In the genomic region with DNA sequence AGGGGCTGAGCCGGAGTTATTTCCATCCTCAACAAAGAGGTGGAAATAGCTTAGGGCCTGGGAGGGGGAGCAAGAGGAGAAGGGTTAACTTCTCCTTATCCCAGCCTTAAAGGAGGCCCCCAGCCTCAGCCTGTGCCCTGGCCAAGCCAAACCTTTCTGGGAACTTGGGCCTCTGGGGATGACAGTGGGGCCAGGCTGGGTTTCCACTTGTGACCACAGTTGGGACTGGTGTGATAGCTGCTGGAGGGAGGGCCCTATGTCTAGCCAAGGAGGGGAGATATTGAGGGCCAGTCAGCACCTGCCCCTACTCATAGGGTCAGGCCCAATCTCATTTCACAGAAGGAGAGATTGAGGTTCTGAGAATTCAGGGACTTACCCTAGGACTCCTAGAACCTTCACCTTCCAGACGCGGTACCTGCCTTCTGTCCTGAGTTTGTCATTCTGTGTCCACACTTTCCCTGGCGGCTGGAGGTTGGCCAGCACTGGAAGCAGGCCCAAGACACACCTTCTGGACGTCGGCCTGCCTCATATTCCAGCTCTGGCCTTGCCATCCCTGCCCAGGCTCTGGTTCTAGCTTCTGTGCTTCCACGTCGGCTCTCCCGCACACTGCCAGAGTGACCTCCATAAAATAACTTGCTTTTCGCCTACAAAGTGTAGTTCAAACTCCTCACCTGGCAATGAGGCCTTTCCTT, we compare ENCODE assay signal across 11 cellular contexts. TPM values are rescaled to one million over a fixed set of nuclear protein-coding genes. Genes with fewer than 3 reads are reported as not detected.
DNase-seq lines count a peak whose midpoint lies in the region; ATAC-seq, FAIRE-seq and TF ChIP-seq lines count a peak whose summit lies in the region.
"Had no signal": no experiment of that assay in that cellular context is flagged by ENCODE, and none has a peak within 500 bp of the region (broad histone marks: within the 10 kb centered on the region; RNA-seq: fewer than 3 reads in every experiment).

No MANE protein-coding gene starts in this region.

- H3K9me3 ChIP-seq in CD4-positive, CD25-positive, alpha-beta regulatory T cell (ENCODE audit: control insufficient read depth in 2 of 2, low read length in 2 of 2): no peaks in the 10 kb centered on the region
- H3K9me3 ChIP-seq in GM12878 (replicated peaks; ENCODE audit: control insufficient read depth, insufficient read depth, low read length): no peaks in the 10 kb centered on the region
- H3K9me3 ChIP-seq: esophagus squamous epithelium had no signal

- ATAC-seq in CD4-positive, CD25-positive, alpha-beta regulatory T cell (ENCODE audit: low read depth in 2 of 2): no peak
- ATAC-seq in GM12878 (no peak), GM19463 (IDR thresholded peaks at IDR 0.05; ENCODE audit: unreplicated experiment) (no peak), GM19328 (IDR thresholded peaks at IDR 0.05; ENCODE audit: unreplicated experiment) (no peak)

- no peaks in the 10 kb centered on the region for H3K36me3 ChIP-seq in CD4-positive, CD25-positive, alpha-beta regulatory T cell (ENCODE audit: control insufficient read depth, insufficient read depth, low read length)
- H3K36me3 ChIP-seq in GM06990 (ENCODE audit: control insufficient read depth, insufficient read depth, low read length) (peaks cover 1% of the 10 kb centered on the region; the same call in 1 of the 2 replicates), GM12878 (ENCODE audit: control insufficient read depth in 2 of 2, insufficient read depth in 2 of 2, low read length in 1 of 2) (no peaks in the 10 kb centered on the region; a peak in 1 of 4 replicates)
- H3K36me3 ChIP-seq: esophagus squamous epithelium had no signal

- no peak for TF ChIP-seq EP300 in GM12878 (IDR thresholded peaks at IDR 0.05; ENCODE audit: borderline replicate concordance in 1 of 2, control insufficient read depth in 1 of 2, low read depth in 2 of 2, low read length in 2 of 2)

- POLR2A ChIA-PET in GM12878 (lab: Charles Lee): interaction anchor here (0.5 to 1.9 kb wide), 4 partner anchors 10 to 78 kb away, joined by 3 to 12 read pairs (median 6); no protein-coding TSS in a partner anchor

- DNase-seq in CD4-positive, CD25-positive, alpha-beta regulatory T cell: no peak
- DNase-seq in GM06990 (ENCODE audit: extremely low read depth, insufficient read length) (no peak), GM12878 (ENCODE audit: low read depth, low spot score) (no peak), neural crest cell (ENCODE audit: low read depth, low spot score) (no peak), NCI-H774 (lab: John Stamatoyannopoulos, UW) (no peak)
- DNase-seq: esophagus squamous epithelium, NCI-H2171 had no signal

- H3K4me2 ChIP-seq in GM12878 (ENCODE audit: control insufficient read depth, insufficient read depth): peak overlapping the region; percentile 88

- peaks cover 40% of the 10 kb centered on the region for H3K4me1 ChIP-seq in CD4-positive, CD25-positive, alpha-beta regulatory T cell (ENCODE audit: control insufficient read depth, insufficient read depth, low read length, poor library complexity, severe bottlenecking)
- H3K4me1 ChIP-seq in GM12878 (ENCODE audit: control insufficient read depth, insufficient read depth, low read length): peaks cover 61% of the 10 kb centered on the region

- peak overlapping the region; percentile 92 for H3K9ac ChIP-seq in GM12878 (ENCODE audit: control insufficient read depth, insufficient read depth, low read length)

- in situ Hi-C loops in GM12878 (cut with MboI): no loop called here

- SMC1A ChIA-PET in GM12878 (lab: Charles Lee; ENCODE audit: uncharacterized antibody, unreplicated experiment): interaction anchor here (0.8 to 1.7 kb wide), 4 partner anchors 9 to 38 kb away, joined by 3 to 4 read pairs (median 4); no protein-coding TSS in a partner anchor

- no peaks in the 10 kb centered on the region for H3K27me3 Mint-ChIP-seq in CD4-positive, CD25-positive, alpha-beta regulatory T cell
- H3K27me3 Mint-ChIP-seq in neural crest cell (ENCODE audit: low read depth): no peaks in the 10 kb centered on the region

- H3K4me3 ChIP-seq in CD4-positive, CD25-positive, alpha-beta regulatory T cell (ENCODE audit: low read depth, low read length): no peak overlapping the region
- peak overlapping the region; percentile 98 for H3K4me3 ChIP-seq in GM06990 (replicated peaks; ENCODE audit: low read depth, low read length)
- peak overlapping the region; percentile 81 for H3K4me3 ChIP-seq in GM12878
- H3K4me3 ChIP-seq: esophagus squamous epithelium had no signal

- FAIRE-seq in GM12878 (lab: Jason Lieb, UNC): no peak
- FAIRE-seq: bronchial epithelial cell, GM12891 had no signal

- WGBS in GM12878 (ENCODE audit: insufficient coverage, insufficient replicate concordance, low lambda C conversion rate, missing lambda C conversion rate): 6% methylated on average over 10 of the region's 10 CpGs

- CTCF ChIA-PET in GM12878 (lab: Yijun Ruan, JAX): interaction anchor here (1.0 to 25.6 kb wide), 5 partner anchors 10 to 281 kb away, joined by 3 to 400 read pairs (median 4); no protein-coding TSS in a partner anchor

- H3K36me3 Mint-ChIP-seq in CD4-positive, CD25-positive, alpha-beta regulatory T cell: no peaks in the 10 kb centered on the region
- H3K36me3 Mint-ChIP-seq in neural crest cell (ENCODE audit: low read depth): no peaks in the 10 kb centered on the region

- H3K4me3 Mint-ChIP-seq in CD4-positive, CD25-positive, alpha-beta regulatory T cell: peak overlapping the region in 3 of 4 donors; percentile 43 to 98 (median 95)
- peak overlapping the region; percentile 93 for H3K4me3 Mint-ChIP-seq in neural crest cell

- no peak overlapping the region for H3K27ac ChIP-seq in CD4-positive, CD25-positive, alpha-beta regulatory T cell (ENCODE audit: insufficient read depth, low read length, poor library complexity, severe bottlenecking)
- peak overlapping the region; percentile 95 for H3K27ac ChIP-seq in GM12878 (ENCODE audit: control insufficient read depth, insufficient read depth)

- H3K79me2 ChIP-seq in GM12878 (ENCODE audit: control insufficient read depth, insufficient read depth, low read length): peaks cover 82% of the 10 kb centered on the region

- no peak for TF ChIP-seq POLR2A in GM12878 (IDR thresholded peaks at IDR 0.05; ENCODE audit: low read depth, low read length)

- H3K4me1 Mint-ChIP-seq in CD4-positive, CD25-positive, alpha-beta regulatory T cell: peaks cover 5 to 71% (median 47%) of the 10 kb centered on the region in 4 donors
- H3K4me1 Mint-ChIP-seq in neural crest cell: peaks cover 33% of the 10 kb centered on the region

- no peak overlapping the region for H2AFZ ChIP-seq in GM12878 (ENCODE audit: control insufficient read depth, low read depth, low read length)

- TF ChIP-seq RAD21 in GM12878 (IDR thresholded peaks at IDR 0.05; ENCODE audit: insufficient read depth, low read depth, low read length): no peak

- no peaks in the 10 kb centered on the region for H3K9me3 Mint-ChIP-seq in CD4-positive, CD25-positive, alpha-beta regulatory T cell
- no peaks in the 10 kb centered on the region for H3K9me3 Mint-ChIP-seq in neural crest cell

- TF ChIP-seq CTCF in GM06990 (IDR thresholded peaks at IDR 0.05; ENCODE audit: insufficient read depth, low read length, poor library complexity, severe bottlenecking): no peak
- TF ChIP-seq CTCF in GM12878 (IDR thresholded peaks at IDR 0.05 in 2 of 3, conservative IDR thresholded peaks at IDR 0.05 in 1 of 3; ENCODE audit: control insufficient read depth in 2 of 3, extremely low read depth in 1 of 3, insufficient read depth in 1 of 3, low read depth in 3 of 3, low read length in 3 of 3): no peak
- no peak for TF ChIP-seq CTCF in neural crest cell (conservative IDR thresholded peaks at IDR 0.05)

- no TSS peak for BruUV-seq in GM12878 (replicated peaks; lab: Mats Ljungman, UMichigan)

- no peaks in the 10 kb centered on the region for H3K27me3 ChIP-seq in CD4-positive, CD25-positive, alpha-beta regulatory T cell (ENCODE audit: control insufficient read depth, insufficient read depth, low read length)
- H3K27me3 ChIP-seq in GM06990 (replicated peaks; ENCODE audit: control insufficient read depth, insufficient read depth, low read length) (no peaks in the 10 kb centered on the region), GM12878 (replicated peaks in 1 of 2; ENCODE audit: control insufficient read depth in 2 of 2, insufficient read depth in 2 of 2, low read length in 1 of 2) (no peaks in the 10 kb centered on the region)
- H3K27me3 ChIP-seq: esophagus squamous epithelium had no signal

- H4K20me1 ChIP-seq in GM12878 (ENCODE audit: control insufficient read depth, insufficient read depth): no peaks in the 10 kb centered on the region

- intact Hi-C loops in GM12878 (cut with micrococcal nuclease; ENCODE audit: unreplicated experiment): loop anchor here (5.0 kb wide), 1 partner anchor 72 kb away; the partner anchor contains the start of gene ARHGEF17

- peak overlapping the region; percentile 43 to 99 (median 80) for H3K27ac Mint-ChIP-seq in CD4-positive, CD25-positive, alpha-beta regulatory T cell
- no peak overlapping the region for H3K27ac Mint-ChIP-seq in neural crest cell (ENCODE audit: unreplicated experiment)

- RAD21 ChIA-PET in GM12878 (lab: Charles Lee; ENCODE audit: unreplicated experiment): interaction anchor here (0.6 to 2.1 kb wide), 6 partner anchors 14 to 237 kb away, joined by 3 to 9 read pairs (median 4); partner anchors contain the start of gene FCHSD2

TF ChIP-seq in GM12878, 131 proteins besides CTCF, POLR2A, EP300 and RAD21 (continues in another document):
- TF ChIP-seq ZBED1 (IDR thresholded peaks at IDR 0.05; ENCODE audit: borderline replicate concordance) (no peak), RELA (IDR thresholded peaks at IDR 0.05; ENCODE audit: borderline replicate concordance, partially characterized antibody) (no peak)

RNA-seq across cellular contexts. Expression of gene RELT, which starts 3.1 kb away (rescaled TPM):
- 117 TPM for total RNA-seq in CD4-positive, CD25-positive, alpha-beta regulatory T cell
- polyA plus RNA-seq in CD4-positive, CD25-positive, alpha-beta regulatory T cell: 1 to 10 TPM; 2.0 to 3.3 (median 2.9) TPM
- 89.6 and 94.7 TPM in 2 replicates for total RNA-seq in GM12878 (2013; cell fraction: nucleolus; rRNA removed)
- 19.8 and 23.4 TPM in 2 replicates for total RNA-seq in GM12878 (2014; rRNA removed)
- total RNA-seq in GM12878 (2014; rRNA removed; fragmentation: Illumina TruSeq; extraction: Trizol): 10.4 and 10.5 TPM in 2 replicates
- total RNA-seq in GM12878 (2021): 27.9 and 28.5 TPM in 2 replicates
- 5.2 TPM for polyA plus RNA-seq in GM12878 (2011; ENCODE audit: low read depth)
- polyA plus RNA-seq in GM12878 (2011; rRNA removed): 7.9 and 13.0 TPM in 2 replicates
- polyA plus RNA-seq in GM12878 (2011; cell fraction: cytosol; rRNA removed): 17.2 and 25.3 TPM in 2 replicates
- 96.7 and 106 TPM in 2 replicates for polyA plus RNA-seq in GM12878 (2011; cell fraction: nucleus; rRNA removed)
- polyA plus RNA-seq in GM12878 (2012): 16.1 and 16.3 TPM in 2 replicates
- 2.5 and 8.4 TPM in 2 replicates for polyA plus RNA-seq in GM12878 (2014; fragmentation: Illumina TruSeq; extraction: Trizol)
- polyA plus RNA-seq in GM12878 (2014; fragmentation: Nextera tagmentation; extraction: Ambion mirVana): 1 to 10 TPM; 1.2 to 3.0 TPM
- polyA plus RNA-seq in GM12878 (2014; rRNA removed): 21.1 and 23.6 TPM in 2 replicates
- 10 to 100 TPM in 1 of 2 experiments, 1 to 10 TPM in 1; 8.8 to 11.1 TPM for polyA plus RNA-seq in GM12878 (2016; fragmentation: Nextera tagmentation; extraction: Ambion mirVana)
- polyA minus RNA-seq in GM12878 (2011; rRNA and poly(A)+ RNA removed): 10.7 and 22.1 TPM in 2 replicates
- 8.4 and 10.4 TPM in 2 replicates for polyA minus RNA-seq in GM12878 (2011; cell fraction: cytosol; rRNA and poly(A)+ RNA removed)
- polyA minus RNA-seq in GM12878 (2011; cell fraction: nucleus; rRNA and poly(A)+ RNA removed): 24.1 and 45.4 TPM in 2 replicates
- total RNA-seq in neural crest cell: 18.4 and 20.9 TPM in 2 replicates
